Comparison of ENCODE assay signal across 16 cellular contexts in the genomic region with DNA sequence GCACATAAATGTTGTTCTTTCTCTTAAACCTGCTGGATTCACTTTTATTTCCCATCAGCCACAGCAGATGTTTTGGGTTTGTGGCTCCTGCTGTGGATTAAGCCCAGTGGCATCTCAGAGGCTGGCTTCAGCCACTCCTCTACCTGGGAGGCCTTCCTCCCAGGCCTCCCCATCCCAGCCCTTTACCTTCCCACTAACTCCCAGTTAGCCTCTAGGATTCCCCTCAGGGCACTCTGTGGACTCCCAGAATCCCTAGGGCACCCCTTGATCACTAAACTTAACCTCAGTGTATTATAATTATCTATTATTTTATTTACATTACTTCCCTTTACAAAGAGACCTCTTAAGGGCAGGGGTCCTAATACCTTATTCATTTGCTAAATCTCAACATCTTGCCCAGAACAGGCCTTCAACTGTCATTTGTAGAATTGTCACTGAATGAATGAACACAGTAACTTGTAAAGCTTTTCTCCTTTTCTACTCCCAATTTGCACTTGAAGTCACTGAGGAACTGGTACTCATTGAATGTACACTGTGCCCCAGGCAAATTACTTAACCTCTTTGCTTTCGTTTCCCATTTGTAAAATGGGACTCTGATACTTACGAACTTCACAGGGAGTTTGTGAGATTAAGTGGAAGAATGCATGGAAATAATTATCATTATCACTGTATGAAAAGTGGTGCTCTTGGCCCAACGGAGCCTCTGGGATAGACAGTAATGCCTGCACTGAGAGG. TPM values are rescaled to one million over a fixed set of nuclear protein-coding genes. Genes with fewer than 3 reads are reported as not detected.
"Had no signal": no experiment of that assay in that cellular context is flagged by ENCODE, and none has a peak within 500 bp of the region (broad histone marks: within the 10 kb centered on the region; RNA-seq: fewer than 3 reads in every experiment).

No MANE protein-coding gene starts in this region.

- H3K9me3 Mint-ChIP-seq: activated CD4-positive, alpha-beta T cell treated with anti-CD3 and anti-CD28 coated beads, Interleukin-2, amount 10 ng/mL, durations not matched to agents 7 days and 5 days; activated naive CD4-positive, alpha-beta T cell treated with anti-CD3 and anti-CD28 coated beads, Interleukin-2, amount 10 ng/mL, durations not matched to agents 7 days and 5 days; memory B cell; naive thymus-derived CD4-positive, alpha-beta T cell; stimulated activated memory B cell treated with anti-CD40 and anti-IgM and Interleukin-4, amounts not matched to agents 10 μg/mL and 1 μg/mL and 100 μg/mL, for 72 hours had no signal

- H3K27ac Mint-ChIP-seq: activated CD4-positive, alpha-beta T cell treated with anti-CD3 and anti-CD28 coated beads, Interleukin-2, amount 10 ng/mL, durations not matched to agents 7 days and 5 days; activated naive CD4-positive, alpha-beta T cell treated with anti-CD3 and anti-CD28 coated beads, Interleukin-2, amount 10 ng/mL, durations not matched to agents 7 days and 5 days; endodermal cell; memory B cell; naive thymus-derived CD4-positive, alpha-beta T cell; stimulated activated memory B cell treated with anti-CD40 and anti-IgM and Interleukin-4, amounts not matched to agents 10 μg/mL and 1 μg/mL and 100 μg/mL, for 72 hours had no signal

- H3K4me1 ChIP-seq: ascending aorta, breast epithelium had no signal

- H3K36me3 ChIP-seq: ascending aorta, breast epithelium, gastrocnemius medialis, heart right ventricle, pancreas, tibial artery had no signal

- ATAC-seq: gastrocnemius medialis; heart right ventricle; naive thymus-derived CD4-positive, alpha-beta T cell; pancreas; stimulated activated memory B cell treated with anti-CD40 and anti-IgM and Interleukin-4, amounts not matched to agents 10 μg/mL and 1 μg/mL and 100 μg/mL, for 72 hours had no signal

- H3K4me3 ChIP-seq: ascending aorta, breast epithelium, gastrocnemius medialis, heart right ventricle, mucosa of descending colon, pancreas, tibial artery had no signal

- H3K36me3 Mint-ChIP-seq: activated naive CD4-positive, alpha-beta T cell treated with anti-CD3 and anti-CD28 coated beads, Interleukin-2, amount 10 ng/mL, durations not matched to agents 7 days and 5 days; memory B cell; naive thymus-derived CD4-positive, alpha-beta T cell; stimulated activated memory B cell treated with anti-CD40 and anti-IgM and Interleukin-4, amounts not matched to agents 10 μg/mL and 1 μg/mL and 100 μg/mL, for 72 hours had no signal

- H3K9me3 ChIP-seq: ascending aorta, breast epithelium, gastrocnemius medialis, heart right ventricle, mucosa of descending colon, pancreas, tibial artery had no signal

- H3K27me3 ChIP-seq: ascending aorta, breast epithelium, gastrocnemius medialis, heart right ventricle, pancreas, tibial artery had no signal

- H3K4me1 Mint-ChIP-seq: activated CD4-positive, alpha-beta T cell treated with anti-CD3 and anti-CD28 coated beads, Interleukin-2, amount 10 ng/mL, durations not matched to agents 7 days and 5 days; activated naive CD4-positive, alpha-beta T cell treated with anti-CD3 and anti-CD28 coated beads, Interleukin-2, amount 10 ng/mL, durations not matched to agents 7 days and 5 days; endodermal cell; memory B cell; stimulated activated memory B cell treated with anti-CD40 and anti-IgM and Interleukin-4, amounts not matched to agents 10 μg/mL and 1 μg/mL and 100 μg/mL, for 72 hours had no signal

- H3K4me3 Mint-ChIP-seq: activated CD4-positive, alpha-beta T cell treated with anti-CD3 and anti-CD28 coated beads, Interleukin-2, amount 10 ng/mL, durations not matched to agents 7 days and 5 days; activated naive CD4-positive, alpha-beta T cell treated with anti-CD3 and anti-CD28 coated beads, Interleukin-2, amount 10 ng/mL, durations not matched to agents 7 days and 5 days; endodermal cell; memory B cell; naive thymus-derived CD4-positive, alpha-beta T cell; stimulated activated memory B cell treated with anti-CD40 and anti-IgM and Interleukin-4, amounts not matched to agents 10 μg/mL and 1 μg/mL and 100 μg/mL, for 72 hours had no signal

- DNase-seq: activated CD4-positive, alpha-beta T cell treated with anti-CD3 and anti-CD28 coated beads, Interleukin-2, amount 10 ng/mL, durations not matched to agents 7 days and 5 days; activated naive CD4-positive, alpha-beta T cell treated with anti-CD3 and anti-CD28 coated beads, Interleukin-2, amount 10 ng/mL, durations not matched to agents 7 days and 5 days; endodermal cell; erythroblast; gastrocnemius medialis; heart right ventricle; mucosa of descending colon; pancreas; T-helper 2 cell; tibial artery had no signal

- H3K27me3 Mint-ChIP-seq: memory B cell; stimulated activated memory B cell treated with anti-CD40 and anti-IgM and Interleukin-4, amounts not matched to agents 10 μg/mL and 1 μg/mL and 100 μg/mL, for 72 hours had no signal

RNA-seq across cellular contexts. Expression of gene ACKR2, which starts 44.5 kb away (rescaled TPM):
- total RNA-seq: cerebellum had no signal
